In genomic region chr22:37546436-37547248, GRCh38 we compare ENCODE assay signal across 1 cellular context.
A peak's percentile ranks its signal among the peaks of the same experiment; 100 is the strongest.
TF ChIP-seq lines count a peak whose summit lies in the region.

No MANE protein-coding gene starts in this region.

TF ChIP-seq in HepG2, 621 proteins besides CTCF, POLR2A, EP300 and RAD21 (continued from another document and continues in another):
- TF ChIP-seq, protein P1, sequence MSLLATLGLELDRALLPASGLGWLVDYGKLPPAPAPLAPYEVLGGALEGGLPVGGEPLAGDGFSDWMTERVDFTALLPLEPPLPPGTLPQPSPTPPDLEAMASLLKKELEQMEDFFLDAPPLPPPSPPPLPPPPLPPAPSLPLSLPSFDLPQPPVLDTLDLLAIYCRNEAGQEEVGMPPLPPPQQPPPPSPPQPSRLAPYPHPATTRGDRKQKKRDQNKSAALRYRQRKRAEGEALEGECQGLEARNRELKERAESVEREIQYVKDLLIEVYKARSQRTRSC (CRISPR knock-in tag; IDR thresholded peaks at IDR 0.05; ENCODE audit: low read depth), result no peak
- TF ChIP-seq ZNF441 (CRISPR knock-in tag; IDR thresholded peaks at IDR 0.05; ENCODE audit: borderline replicate concordance) (0 out of 2 replicates have a peak, but pooled peaks have one; percentile 13), GTF3A (CRISPR knock-in tag; conservative IDR thresholded peaks at IDR 0.05) (no peak), ISX (CRISPR knock-in tag; conservative IDR thresholded peaks at IDR 0.05) (no peak), ZNF556 (CRISPR knock-in tag; IDR thresholded peaks at IDR 0.05; ENCODE audit: borderline replicate concordance) (no peak), ZMYM3 (CRISPR knock-in tag; IDR thresholded peaks at IDR 0.05) (no peak; the same call in 1 of the 2 replicates), ZBTB38 (CRISPR knock-in tag; IDR thresholded peaks at IDR 0.05) (no peak), ZNF205 (CRISPR knock-in tag; IDR thresholded peaks at IDR 0.05) (no peak), MTF2 (CRISPR knock-in tag; IDR thresholded peaks at IDR 0.05; ENCODE audit: borderline replicate concordance) (no peak), HMG20A (CRISPR knock-in tag; IDR thresholded peaks at IDR 0.05; ENCODE audit: borderline replicate concordance) (no peak), ZNF629 (CRISPR knock-in tag; conservative IDR thresholded peaks at IDR 0.05) (no peak), ZNF768 (CRISPR knock-in tag; IDR thresholded peaks at IDR 0.05) (no peak), ZNF24 (IDR thresholded peaks at IDR 0.05) (no peak), SIN3A (IDR thresholded peaks at IDR 0.05; ENCODE audit: borderline replicate concordance, low read depth, low read length) (no peak), MZF1 (CRISPR knock-in tag; IDR thresholded peaks at IDR 0.05; ENCODE audit: borderline replicate concordance) (no peak), CEBPB (IDR thresholded peaks at IDR 0.05; ENCODE audit: borderline replicate concordance, low read depth, low read length) (no peak), GRHL1 (CRISPR knock-in tag; conservative IDR thresholded peaks at IDR 0.05) (no peak), ZNF121 (CRISPR knock-in tag; IDR thresholded peaks at IDR 0.05) (no peak), ZFP37 (CRISPR knock-in tag; IDR thresholded peaks at IDR 0.05; ENCODE audit: borderline replicate concordance) (no peak), ZNF879 (CRISPR knock-in tag; IDR thresholded peaks at IDR 0.05) (no peak), ZNF7 (CRISPR knock-in tag; IDR thresholded peaks at IDR 0.05) (no peak), ZNF549 (CRISPR knock-in tag; IDR thresholded peaks at IDR 0.05) (no peak), SKI (IDR thresholded peaks at IDR 0.05; ENCODE audit: partially characterized antibody) (peak; percentile 11), IRF1 (CRISPR knock-in tag; IDR thresholded peaks at IDR 0.05; ENCODE audit: low read depth) (no peak)
- TF ChIP-seq, protein P2, sequence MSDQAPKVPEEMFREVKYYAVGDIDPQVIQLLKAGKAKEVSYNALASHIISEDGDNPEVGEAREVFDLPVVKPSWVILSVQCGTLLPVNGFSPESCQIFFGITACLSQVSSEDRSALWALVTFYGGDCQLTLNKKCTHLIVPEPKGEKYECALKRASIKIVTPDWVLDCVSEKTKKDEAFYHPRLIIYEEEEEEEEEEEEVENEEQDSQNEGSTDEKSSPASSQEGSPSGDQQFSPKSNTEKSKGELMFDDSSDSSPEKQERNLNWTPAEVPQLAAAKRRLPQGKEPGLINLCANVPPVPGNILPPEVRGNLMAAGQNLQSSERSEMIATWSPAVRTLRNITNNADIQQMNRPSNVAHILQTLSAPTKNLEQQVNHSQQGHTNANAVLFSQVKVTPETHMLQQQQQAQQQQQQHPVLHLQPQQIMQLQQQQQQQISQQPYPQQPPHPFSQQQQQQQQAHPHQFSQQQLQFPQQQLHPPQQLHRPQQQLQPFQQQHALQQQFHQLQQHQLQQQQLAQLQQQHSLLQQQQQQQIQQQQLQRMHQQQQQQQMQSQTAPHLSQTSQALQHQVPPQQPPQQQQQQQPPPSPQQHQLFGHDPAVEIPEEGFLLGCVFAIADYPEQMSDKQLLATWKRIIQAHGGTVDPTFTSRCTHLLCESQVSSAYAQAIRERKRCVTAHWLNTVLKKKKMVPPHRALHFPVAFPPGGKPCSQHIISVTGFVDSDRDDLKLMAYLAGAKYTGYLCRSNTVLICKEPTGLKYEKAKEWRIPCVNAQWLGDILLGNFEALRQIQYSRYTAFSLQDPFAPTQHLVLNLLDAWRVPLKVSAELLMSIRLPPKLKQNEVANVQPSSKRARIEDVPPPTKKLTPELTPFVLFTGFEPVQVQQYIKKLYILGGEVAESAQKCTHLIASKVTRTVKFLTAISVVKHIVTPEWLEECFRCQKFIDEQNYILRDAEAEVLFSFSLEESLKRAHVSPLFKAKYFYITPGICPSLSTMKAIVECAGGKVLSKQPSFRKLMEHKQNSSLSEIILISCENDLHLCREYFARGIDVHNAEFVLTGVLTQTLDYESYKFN (CRISPR knock-in tag; conservative IDR thresholded peaks at IDR 0.05), result no peak
- TF ChIP-seq, protein P3, sequence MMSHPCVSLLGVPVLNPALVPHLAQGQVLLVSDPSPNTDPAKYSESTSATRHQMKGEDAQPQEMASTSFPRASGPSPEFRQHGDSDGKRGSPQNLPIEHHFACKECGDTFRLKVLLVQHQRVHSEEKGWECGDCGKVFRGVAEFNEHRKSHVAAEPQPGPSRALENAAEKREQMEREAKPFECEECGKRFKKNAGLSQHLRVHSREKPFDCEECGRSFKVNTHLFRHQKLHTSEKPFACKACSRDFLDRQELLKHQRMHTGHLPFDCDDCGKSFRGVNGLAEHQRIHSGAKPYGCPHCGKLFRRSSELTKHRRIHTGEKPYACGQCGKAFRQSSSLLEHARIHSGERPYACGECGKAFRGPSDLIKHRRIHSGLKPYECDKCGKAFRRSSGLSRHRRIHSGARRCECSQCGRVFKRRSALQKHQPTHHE (CRISPR knock-in tag; IDR thresholded peaks at IDR 0.05; ENCODE audit: borderline replicate concordance), result no peak
- TF ChIP-seq, protein P4, sequence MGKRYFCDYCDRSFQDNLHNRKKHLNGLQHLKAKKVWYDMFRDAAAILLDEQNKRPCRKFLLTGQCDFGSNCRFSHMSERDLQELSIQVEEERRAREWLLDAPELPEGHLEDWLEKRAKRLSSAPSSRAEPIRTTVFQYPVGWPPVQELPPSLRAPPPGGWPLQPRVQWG (CRISPR knock-in tag; IDR thresholded peaks at IDR 0.05; ENCODE audit: borderline replicate concordance, low read depth), result no peak
- TF ChIP-seq, protein P5, sequence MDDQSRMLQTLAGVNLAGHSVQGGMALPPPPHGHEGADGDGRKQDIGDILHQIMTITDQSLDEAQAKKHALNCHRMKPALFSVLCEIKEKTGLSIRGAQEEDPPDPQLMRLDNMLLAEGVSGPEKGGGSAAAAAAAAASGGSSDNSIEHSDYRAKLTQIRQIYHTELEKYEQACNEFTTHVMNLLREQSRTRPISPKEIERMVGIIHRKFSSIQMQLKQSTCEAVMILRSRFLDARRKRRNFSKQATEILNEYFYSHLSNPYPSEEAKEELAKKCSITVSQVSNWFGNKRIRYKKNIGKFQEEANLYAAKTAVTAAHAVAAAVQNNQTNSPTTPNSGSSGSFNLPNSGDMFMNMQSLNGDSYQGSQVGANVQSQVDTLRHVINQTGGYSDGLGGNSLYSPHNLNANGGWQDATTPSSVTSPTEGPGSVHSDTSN (CRISPR knock-in tag; IDR thresholded peaks at IDR 0.05; ENCODE audit: borderline replicate concordance), result no peak
- TF ChIP-seq, protein P6, sequence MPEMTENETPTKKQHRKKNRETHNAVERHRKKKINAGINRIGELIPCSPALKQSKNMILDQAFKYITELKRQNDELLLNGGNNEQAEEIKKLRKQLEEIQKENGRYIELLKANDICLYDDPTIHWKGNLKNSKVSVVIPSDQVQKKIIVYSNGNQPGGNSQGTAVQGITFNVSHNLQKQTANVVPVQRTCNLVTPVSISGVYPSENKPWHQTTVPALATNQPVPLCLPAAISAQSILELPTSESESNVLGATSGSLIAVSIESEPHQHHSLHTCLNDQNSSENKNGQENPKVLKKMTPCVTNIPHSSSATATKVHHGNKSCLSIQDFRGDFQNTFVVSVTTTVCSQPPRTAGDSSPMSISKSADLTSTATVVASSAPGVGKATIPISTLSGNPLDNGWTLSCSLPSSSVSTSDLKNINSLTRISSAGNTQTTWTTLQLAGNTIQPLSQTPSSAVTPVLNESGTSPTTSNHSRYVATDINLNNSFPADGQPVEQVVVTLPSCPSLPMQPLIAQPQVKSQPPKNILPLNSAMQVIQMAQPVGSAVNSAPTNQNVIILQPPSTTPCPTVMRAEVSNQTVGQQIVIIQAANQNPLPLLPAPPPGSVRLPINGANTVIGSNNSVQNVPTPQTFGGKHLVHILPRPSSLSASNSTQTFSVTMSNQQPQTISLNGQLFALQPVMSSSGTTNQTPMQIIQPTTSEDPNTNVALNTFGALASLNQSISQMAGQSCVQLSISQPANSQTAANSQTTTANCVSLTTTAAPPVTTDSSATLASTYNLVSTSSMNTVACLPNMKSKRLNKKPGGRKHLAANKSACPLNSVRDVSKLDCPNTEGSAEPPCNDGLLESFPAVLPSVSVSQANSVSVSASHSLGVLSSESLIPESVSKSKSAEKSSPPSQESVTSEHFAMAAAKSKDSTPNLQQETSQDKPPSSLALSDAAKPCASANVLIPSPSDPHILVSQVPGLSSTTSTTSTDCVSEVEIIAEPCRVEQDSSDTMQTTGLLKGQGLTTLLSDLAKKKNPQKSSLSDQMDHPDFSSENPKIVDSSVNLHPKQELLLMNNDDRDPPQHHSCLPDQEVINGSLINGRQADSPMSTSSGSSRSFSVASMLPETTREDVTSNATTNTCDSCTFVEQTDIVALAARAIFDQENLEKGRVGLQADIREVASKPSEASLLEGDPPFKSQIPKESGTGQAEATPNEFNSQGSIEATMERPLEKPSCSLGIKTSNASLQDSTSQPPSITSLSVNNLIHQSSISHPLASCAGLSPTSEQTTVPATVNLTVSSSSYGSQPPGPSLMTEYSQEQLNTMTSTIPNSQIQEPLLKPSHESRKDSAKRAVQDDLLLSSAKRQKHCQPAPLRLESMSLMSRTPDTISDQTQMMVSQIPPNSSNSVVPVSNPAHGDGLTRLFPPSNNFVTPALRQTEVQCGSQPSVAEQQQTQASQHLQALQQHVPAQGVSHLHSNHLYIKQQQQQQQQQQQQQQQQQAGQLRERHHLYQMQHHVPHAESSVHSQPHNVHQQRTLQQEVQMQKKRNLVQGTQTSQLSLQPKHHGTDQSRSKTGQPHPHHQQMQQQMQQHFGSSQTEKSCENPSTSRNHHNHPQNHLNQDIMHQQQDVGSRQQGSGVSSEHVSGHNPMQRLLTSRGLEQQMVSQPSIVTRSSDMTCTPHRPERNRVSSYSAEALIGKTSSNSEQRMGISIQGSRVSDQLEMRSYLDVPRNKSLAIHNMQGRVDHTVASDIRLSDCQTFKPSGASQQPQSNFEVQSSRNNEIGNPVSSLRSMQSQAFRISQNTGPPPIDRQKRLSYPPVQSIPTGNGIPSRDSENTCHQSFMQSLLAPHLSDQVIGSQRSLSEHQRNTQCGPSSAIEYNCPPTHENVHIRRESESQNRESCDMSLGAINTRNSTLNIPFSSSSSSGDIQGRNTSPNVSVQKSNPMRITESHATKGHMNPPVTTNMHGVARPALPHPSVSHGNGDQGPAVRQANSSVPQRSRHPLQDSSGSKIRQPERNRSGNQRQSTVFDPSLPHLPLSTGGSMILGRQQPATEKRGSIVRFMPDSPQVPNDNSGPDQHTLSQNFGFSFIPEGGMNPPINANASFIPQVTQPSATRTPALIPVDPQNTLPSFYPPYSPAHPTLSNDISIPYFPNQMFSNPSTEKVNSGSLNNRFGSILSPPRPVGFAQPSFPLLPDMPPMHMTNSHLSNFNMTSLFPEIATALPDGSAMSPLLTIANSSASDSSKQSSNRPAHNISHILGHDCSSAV (CRISPR knock-in tag; IDR thresholded peaks at IDR 0.05; ENCODE audit: borderline replicate concordance), result no peak
- TF ChIP-seq, protein P7, sequence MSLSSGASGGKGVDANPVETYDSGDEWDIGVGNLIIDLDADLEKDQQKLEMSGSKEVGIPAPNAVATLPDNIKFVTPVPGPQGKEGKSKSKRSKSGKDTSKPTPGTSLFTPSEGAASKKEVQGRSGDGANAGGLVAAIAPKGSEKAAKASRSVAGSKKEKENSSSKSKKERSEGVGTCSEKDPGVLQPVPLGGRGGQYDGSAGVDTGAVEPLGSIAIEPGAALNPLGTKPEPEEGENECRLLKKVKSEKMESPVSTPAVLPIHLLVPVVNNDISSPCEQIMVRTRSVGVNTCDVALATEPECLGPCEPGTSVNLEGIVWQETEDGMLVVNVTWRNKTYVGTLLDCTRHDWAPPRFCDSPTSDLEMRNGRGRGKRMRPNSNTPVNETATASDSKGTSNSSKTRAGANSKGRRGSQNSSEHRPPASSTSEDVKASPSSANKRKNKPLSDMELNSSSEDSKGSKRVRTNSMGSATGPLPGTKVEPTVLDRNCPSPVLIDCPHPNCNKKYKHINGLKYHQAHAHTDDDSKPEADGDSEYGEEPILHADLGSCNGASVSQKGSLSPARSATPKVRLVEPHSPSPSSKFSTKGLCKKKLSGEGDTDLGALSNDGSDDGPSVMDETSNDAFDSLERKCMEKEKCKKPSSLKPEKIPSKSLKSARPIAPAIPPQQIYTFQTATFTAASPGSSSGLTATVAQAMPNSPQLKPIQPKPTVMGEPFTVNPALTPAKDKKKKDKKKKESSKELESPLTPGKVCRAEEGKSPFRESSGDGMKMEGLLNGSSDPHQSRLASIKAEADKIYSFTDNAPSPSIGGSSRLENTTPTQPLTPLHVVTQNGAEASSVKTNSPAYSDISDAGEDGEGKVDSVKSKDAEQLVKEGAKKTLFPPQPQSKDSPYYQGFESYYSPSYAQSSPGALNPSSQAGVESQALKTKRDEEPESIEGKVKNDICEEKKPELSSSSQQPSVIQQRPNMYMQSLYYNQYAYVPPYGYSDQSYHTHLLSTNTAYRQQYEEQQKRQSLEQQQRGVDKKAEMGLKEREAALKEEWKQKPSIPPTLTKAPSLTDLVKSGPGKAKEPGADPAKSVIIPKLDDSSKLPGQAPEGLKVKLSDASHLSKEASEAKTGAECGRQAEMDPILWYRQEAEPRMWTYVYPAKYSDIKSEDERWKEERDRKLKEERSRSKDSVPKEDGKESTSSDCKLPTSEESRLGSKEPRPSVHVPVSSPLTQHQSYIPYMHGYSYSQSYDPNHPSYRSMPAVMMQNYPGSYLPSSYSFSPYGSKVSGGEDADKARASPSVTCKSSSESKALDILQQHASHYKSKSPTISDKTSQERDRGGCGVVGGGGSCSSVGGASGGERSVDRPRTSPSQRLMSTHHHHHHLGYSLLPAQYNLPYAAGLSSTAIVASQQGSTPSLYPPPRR (CRISPR knock-in tag; IDR thresholded peaks at IDR 0.05; ENCODE audit: borderline replicate concordance), result no peak
